Comparison of ENCODE assay signal across 15 cellular contexts in the genomic region with DNA sequence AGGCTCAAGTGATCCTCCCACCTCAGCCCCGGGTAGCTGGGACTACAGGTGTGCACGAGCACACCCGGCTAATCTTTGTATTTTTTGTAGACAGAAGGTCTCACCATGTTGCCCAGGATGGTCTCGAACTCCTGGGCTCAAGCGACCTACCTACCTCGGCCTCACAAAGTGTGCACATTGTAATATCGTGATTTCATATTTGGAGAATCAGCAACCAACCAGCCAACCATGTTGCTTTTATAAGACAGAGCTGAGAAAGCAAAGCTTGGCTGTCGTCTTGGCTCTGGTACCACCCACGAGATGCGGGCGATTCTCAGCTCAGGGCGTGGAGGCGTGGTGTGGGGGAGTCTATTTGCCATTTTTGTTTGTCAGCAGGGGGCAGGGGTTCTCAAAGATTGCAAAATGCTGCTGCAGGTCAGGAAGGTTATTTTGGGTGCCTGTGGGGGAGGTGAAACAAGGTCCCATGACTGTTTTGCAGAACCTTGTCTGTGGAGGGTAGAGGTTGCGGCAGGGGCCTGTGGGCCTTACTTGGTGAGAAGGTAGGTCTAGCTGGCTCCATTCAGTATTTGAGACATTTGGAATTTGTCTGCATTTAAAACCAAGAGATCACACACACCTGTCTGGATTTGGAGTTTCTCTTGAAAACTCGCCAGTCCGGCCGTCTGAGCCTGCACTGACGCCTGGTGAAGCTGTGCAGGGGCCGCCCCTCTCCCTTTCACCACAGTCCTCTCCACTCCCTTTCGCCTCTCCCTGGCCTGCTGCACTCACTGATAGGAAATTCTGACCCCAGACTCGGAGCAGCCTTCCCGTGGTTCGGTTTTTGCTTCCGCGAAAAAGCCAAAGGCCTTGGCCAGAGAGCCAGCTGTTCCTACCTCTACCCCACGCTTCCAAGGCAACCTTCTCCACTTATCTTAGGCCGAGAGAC. TPM values are rescaled to one million over a fixed set of nuclear protein-coding genes. Genes with fewer than 3 reads are reported as not detected.
A peak's percentile ranks its signal among the peaks of the same experiment; 100 is the strongest.
DNase-seq lines count a peak whose midpoint lies in the region; ATAC-seq and TF ChIP-seq lines count a peak whose summit lies in the region.
"Had no signal": no experiment of that assay in that cellular context is flagged by ENCODE, and none has a peak within 500 bp of the region (broad histone marks: within the 10 kb centered on the region; RNA-seq: fewer than 3 reads in every experiment).

No MANE protein-coding gene starts in this region.

- DNase-seq in Ammon's horn (ENCODE audit: low spot score) (peak; percentile 40), GM23338 (ENCODE audit: low spot score) (no peak), WTC11 (ENCODE audit: low spot score) (no peak), left lobe of liver (ENCODE audit: low spot score) (peak; percentile 89), left lung (no peak), islet precursor cell (no peak)
- no peak for DNase-seq in central memory CD4-positive, alpha-beta T cell
- no peak for DNase-seq in activated CD4-positive, alpha-beta memory T cell treated with anti-CD3 and anti-CD28 coated beads, Interleukin-2, amount 10 ng/mL, durations not matched to agents 7 days and 5 days
- DNase-seq: AML-193; effector CD4-positive, alpha-beta T cell; EL; KG1; stimulated activated CD4-positive, alpha-beta T cell treated with anti-CD3 and anti-CD28 coated beads, Interleukin-4, amount 100 ng/mL, for 1 hour had no signal

- H3K27me3 Mint-ChIP-seq in GM23338 (ENCODE audit: insufficient read depth, low read depth, poor library complexity) (peaks cover 6% of the 10 kb centered on the region), WTC11 (ENCODE audit: low read depth) (no peaks in the 10 kb centered on the region)
- H3K27me3 Mint-ChIP-seq in activated CD4-positive, alpha-beta memory T cell treated with anti-CD3 and anti-CD28 coated beads, Interleukin-2, amount 10 ng/mL, durations not matched to agents 7 days and 5 days = no peaks in the 10 kb centered on the region
- H3K27me3 Mint-ChIP-seq: stimulated activated naive CD8-positive, alpha-beta T cell treated with anti-CD3 and anti-CD28 coated beads, Interleukin-15, Interleukin-2, amounts not matched to agents 100 ng/mL and 50 ng/mL, for 24 hours had no signal

- H3K27me3 ChIP-seq in GM23338 (ENCODE audit: insufficient read depth) = no peaks in the 10 kb centered on the region
- H3K27me3 ChIP-seq in left lung = no peaks in the 10 kb centered on the region

- CTCF ChIA-PET in WTC11 (lab: Charles Lee) = interaction anchor here (0.6 to 1.0 kb wide), 4 partner anchors 18 to 129 kb away, joined by 3 to 5 read pairs (median 4); no protein-coding TSS in a partner anchor
- CTCF ChIA-PET in activated CD4-positive, alpha-beta memory T cell treated with anti-CD3 and anti-CD28 coated beads, Interleukin-2, amount 10 ng/mL, durations not matched to agents 7 days and 5 days (lab: Charles Lee) = interaction anchor here (0.7 kb wide), 1 partner anchor 21 kb away, joined by 3 read pairs; no protein-coding TSS in a partner anchor

- H3K27ac ChIP-seq in GM23338 (ENCODE audit: low read depth) (no peak overlapping the region), left lung (no peak overlapping the region)

- no peaks in the 10 kb centered on the region for H3K79me2 ChIP-seq in GM23338 (replicated peaks; ENCODE audit: insufficient read depth)

- H3K36me3 ChIP-seq in GM23338 (ENCODE audit: insufficient read depth) = peaks cover 5% of the 10 kb centered on the region; the same call in 1 of the 2 replicates
- peaks cover 0 to 75% of the 10 kb centered on the region in 2 donors for H3K36me3 ChIP-seq in left lung

- TF ChIP-seq CTCF in GM23338 (conservative IDR thresholded peaks at IDR 0.05; ENCODE audit: low read depth in 2 of 2) = no peak
- no peak for TF ChIP-seq CTCF in WTC11 (IDR thresholded peaks at IDR 0.05)
- TF ChIP-seq CTCF in left lung (IDR thresholded peaks at IDR 0.05) = no peak

- no peak overlapping the region for H3K4me2 ChIP-seq in GM23338

- H3K27ac Mint-ChIP-seq in GM23338 (peak overlapping the region; percentile 37), WTC11 (peak overlapping the region; percentile 66)
- H3K27ac Mint-ChIP-seq in activated CD4-positive, alpha-beta memory T cell treated with anti-CD3 and anti-CD28 coated beads, Interleukin-2, amount 10 ng/mL, durations not matched to agents 7 days and 5 days = no peak overlapping the region
- H3K27ac Mint-ChIP-seq: stimulated activated naive CD8-positive, alpha-beta T cell treated with anti-CD3 and anti-CD28 coated beads, Interleukin-15, Interleukin-2, amounts not matched to agents 100 ng/mL and 50 ng/mL, for 24 hours had no signal

- intact Hi-C loops in left lung (cut with DNase I) = no loop called here

- H3K4me1 ChIP-seq in GM23338 (ENCODE audit: insufficient read depth) (no peaks in the 10 kb centered on the region), left lung (no peaks in the 10 kb centered on the region)

- H4K20me1 ChIP-seq in GM23338 (replicated peaks; ENCODE audit: insufficient read depth) = no peaks in the 10 kb centered on the region

- H3K36me3 Mint-ChIP-seq in GM23338 (ENCODE audit: low read depth) (peaks cover 15% of the 10 kb centered on the region), WTC11 (peaks cover 22% of the 10 kb centered on the region)
- peaks cover 32% of the 10 kb centered on the region for H3K36me3 Mint-ChIP-seq in activated CD4-positive, alpha-beta memory T cell treated with anti-CD3 and anti-CD28 coated beads, Interleukin-2, amount 10 ng/mL, durations not matched to agents 7 days and 5 days (ENCODE audit: low read depth)

- no peaks in the 10 kb centered on the region for H3K9me3 Mint-ChIP-seq in GM23338
- no peaks in the 10 kb centered on the region; the same call in 1 of the 2 replicates for H3K9me3 Mint-ChIP-seq in WTC11
- no peaks in the 10 kb centered on the region for H3K9me3 Mint-ChIP-seq in activated CD4-positive, alpha-beta memory T cell treated with anti-CD3 and anti-CD28 coated beads, Interleukin-2, amount 10 ng/mL, durations not matched to agents 7 days and 5 days
- H3K9me3 Mint-ChIP-seq: stimulated activated naive CD8-positive, alpha-beta T cell treated with anti-CD3 and anti-CD28 coated beads, Interleukin-15, Interleukin-2, amounts not matched to agents 100 ng/mL and 50 ng/mL, for 24 hours had no signal

- H3K4me3 ChIP-seq in GM23338 (no peak overlapping the region), left lung (no peak overlapping the region)
- H3K4me3 ChIP-seq: lung had no signal

- no peak overlapping the region for H2AFZ ChIP-seq in GM23338

- ATAC-seq in GM23338 = no peak
- no peak for ATAC-seq in WTC11
- ATAC-seq in left lobe of liver = peak; percentile 73
- ATAC-seq in left lung = no peak

- H3K4me1 Mint-ChIP-seq in GM23338 (peaks cover 4% of the 10 kb centered on the region; the same call in 2 of the 3 replicates), WTC11 (no peaks in the 10 kb centered on the region)
- no peaks in the 10 kb centered on the region for H3K4me1 Mint-ChIP-seq in activated CD4-positive, alpha-beta memory T cell treated with anti-CD3 and anti-CD28 coated beads, Interleukin-2, amount 10 ng/mL, durations not matched to agents 7 days and 5 days

- no peaks in the 10 kb centered on the region for H3K9me2 ChIP-seq in GM23338 (ENCODE audit: insufficient read depth)

- POLR2A ChIA-PET in WTC11 (lab: Charles Lee) = no interaction called here
- POLR2A ChIA-PET in activated CD4-positive, alpha-beta memory T cell treated with anti-CD3 and anti-CD28 coated beads, Interleukin-2, amount 10 ng/mL, durations not matched to agents 7 days and 5 days (lab: Charles Lee) = interaction anchor here (0.6 kb wide), 1 partner anchor 9 kb away, joined by 3 read pairs; no protein-coding TSS in a partner anchor

- 0 out of 2 replicates have a peak, but pooled peaks cover 8% of the 10 kb centered on the region for H3F3A ChIP-seq in GM23338 (replicated peaks; ENCODE audit: low read depth)

- H3K9me3 ChIP-seq in left lung = no peaks in the 10 kb centered on the region

- H3K4me3 Mint-ChIP-seq in GM23338 = no peak overlapping the region
- H3K4me3 Mint-ChIP-seq in WTC11 = no peak overlapping the region
- no peak overlapping the region for H3K4me3 Mint-ChIP-seq in activated CD4-positive, alpha-beta memory T cell treated with anti-CD3 and anti-CD28 coated beads, Interleukin-2, amount 10 ng/mL, durations not matched to agents 7 days and 5 days
- H3K4me3 Mint-ChIP-seq: stimulated activated naive CD8-positive, alpha-beta T cell treated with anti-CD3 and anti-CD28 coated beads, Interleukin-15, Interleukin-2, amounts not matched to agents 100 ng/mL and 50 ng/mL, for 24 hours had no signal

TF ChIP-seq in GM23338, 12 proteins besides CTCF, POLR2A, EP300 and RAD21 (continues in another document):
- TF ChIP-seq CREB1 (CRISPR knock-in tag; IDR thresholded peaks at IDR 0.05; ENCODE audit: low read depth) (no peak), EZH2 (IDR thresholded peaks at IDR 0.05; ENCODE audit: low read depth, unreplicated experiment) (no peak)

TF ChIP-seq in WTC11, 78 proteins besides CTCF, POLR2A, EP300 and RAD21 (continues in another document):
- TF ChIP-seq FOXP1 (CRISPR knock-in tag; IDR thresholded peaks at IDR 0.05; ENCODE audit: borderline replicate concordance) (no peak), ZNF138 (CRISPR knock-in tag; conservative IDR thresholded peaks at IDR 0.05) (no peak)

RNA-seq across cellular contexts. Expression of a gene that starts 15.4 kb away (rescaled TPM):
- 3.3 and 4.1 TPM in 2 replicates for total RNA-seq in GM23338 (2014; rRNA removed; shearing (Covaris generic))
- polyA plus RNA-seq in GM23338 (2016; fragmentation: Nextera tagmentation; extraction: Ambion mirVana) = 2.7 and 3.2 TPM in 2 replicates
- total RNA-seq in WTC11 (2021) = 8.3 to 8.7 TPM (median 8.6 TPM) in 3 replicates
- 24.5 TPM for total RNA-seq in left lobe of liver
- total RNA-seq in left lung = 1 to 10 TPM; 5.9 to 8.6 TPM
- total RNA-seq in activated CD4-positive, alpha-beta memory T cell treated with anti-CD3 and anti-CD28 coated beads, Interleukin-2, amount 10 ng/mL, durations not matched to agents 7 days and 5 days = 10 to 100 TPM; 18.4 to 18.6 TPM

RNA-seq across cellular contexts. Expression of a gene that starts 15.4 kb away (rescaled TPM):
- 42.3 and 49.4 TPM in 2 replicates for total RNA-seq in GM23338 (2014; rRNA removed; shearing (Covaris generic))
- 99.5 and 99.7 TPM in 2 replicates for polyA plus RNA-seq in GM23338 (2016; fragmentation: Nextera tagmentation; extraction: Ambion mirVana)
- total RNA-seq in WTC11 (2021) (54.2 to 59.1 TPM (median 58.2 TPM) in 3 replicates), left lobe of liver (85.4 TPM), left lung (100 to 1,000 TPM in 1 of 2 donors, 10 to 100 TPM in 1; 98.2 to 156 TPM)
- total RNA-seq in activated CD4-positive, alpha-beta memory T cell treated with anti-CD3 and anti-CD28 coated beads, Interleukin-2, amount 10 ng/mL, durations not matched to agents 7 days and 5 days = 10 to 100 TPM; 67.1 to 68.7 TPM

Comparison
In these comparisons a context has a peak if more than half of its experiments do, and no peak if none do; other contexts are left out.
1. DNase-seq: peak in Ammon's horn (single experiment) and left lobe of liver (single experiment); none in GM23338 (single experiment), WTC11 (single experiment), central memory CD4-positive, alpha-beta T cell (single experiment), left lung (0 of 2), islet precursor cell (single experiment) and activated CD4-positive, alpha-beta memory T cell treated with anti-CD3 and anti-CD28 coated beads, Interleukin-2, amount 10 ng/mL, durations not matched to agents 7 days and 5 days (single experiment).